29 cellular contexts compared by ENCODE assay signal in genomic region chr9:100038472-100038871, GRCh38.
"Had no signal": no experiment of that assay in that cellular context is flagged by ENCODE, and none has a peak within 500 bp of the region (broad histone marks: within the 10 kb centered on the region; RNA-seq: fewer than 3 reads in every experiment).

No MANE protein-coding gene starts in this region.

- H3K9ac ChIP-seq: neural progenitor cell, parathyroid adenoma had no signal

- H3K4me1 ChIP-seq: neural progenitor cell, parathyroid adenoma, right lobe of liver, suprapubic skin, testis, tibial artery, transverse colon, upper lobe of right lung, uterus had no signal

- H3K27me3 ChIP-seq: neural progenitor cell, ovary, right lobe of liver, sigmoid colon, suprapubic skin, testis, tibial artery, transverse colon, upper lobe of right lung, uterus had no signal

- H3K4me2 ChIP-seq: neural progenitor cell had no signal

- H3K36me3 ChIP-seq: ovary, right lobe of liver, sigmoid colon, transverse colon, uterus had no signal

- H3K4me1 Mint-ChIP-seq: nephron, neural progenitor cell had no signal

- H3K9me3 ChIP-seq: ovary, right lobe of liver, sigmoid colon, suprapubic skin, testis, transverse colon, upper lobe of right lung had no signal

- H3K27ac ChIP-seq: neural progenitor cell, ovary, parathyroid adenoma, psoas muscle, right lobe of liver, sigmoid colon, suprapubic skin, testis, tibial artery, transverse colon, upper lobe of right lung, uterus had no signal

- H3K4me3 ChIP-seq: neural progenitor cell, ovary, psoas muscle, right lobe of liver, sigmoid colon, suprapubic skin, testis, tibial artery, transverse colon, upper lobe of right lung, uterus had no signal

- DNase-seq: natural killer cell; occipital lobe; ovary; posterior cingulate gyrus; psoas muscle; right cardiac atrium; right lobe of liver; sigmoid colon; small intestine; stimulated activated CD4-positive, alpha-beta T cell treated with anti-CD3 and anti-CD28 coated beads, Interleukin-15, amount 100 ng/mL, for 24 hours; stimulated activated CD4-positive, alpha-beta T cell treated with anti-CD3 and anti-CD28 coated beads, Interleukin-2, amount 100 ng/mL, for 24 hours; stimulated activated CD4-positive, alpha-beta T cell treated with anti-CD3 and anti-CD28 coated beads, Interleukin-2, amount 100 ng/mL, for 48 hours; stimulated activated CD4-positive, alpha-beta T cell treated with anti-CD3 and anti-CD28 coated beads, Interleukin-4, amount 100 ng/mL, for 24 hours; stimulated activated naive CD4-positive, alpha-beta T cell; stimulated activated naive CD8-positive, alpha-beta T cell treated with anti-CD3 and anti-CD28 coated beads, Interleukin-15, amount 100 ng/mL, for 72 hours; stimulated activated naive CD8-positive, alpha-beta T cell treated with anti-CD3 and anti-CD28 coated beads, Interleukin-15, Interleukin-2, amounts not matched to agents 100 U/mL and 50 U/mL, for 24 hours; substantia nigra; testis; tibial artery; transverse colon; upper lobe of right lung; uterus had no signal

- H2AFZ ChIP-seq: neural progenitor cell, parathyroid adenoma had no signal

- H3K4me3 Mint-ChIP-seq: natural killer cell; nephron; neural progenitor cell; stimulated activated effector memory CD8-positive, alpha-beta T cell treated with anti-CD3 and anti-CD28 coated beads, Interleukin-12 subunit alpha, Interleukin-12 subunit beta, amount 100 ng/mL, for 72 hours; stimulated activated naive CD8-positive, alpha-beta T cell treated with anti-CD3 and anti-CD28 coated beads, Interleukin-15, amount 100 ng/mL, for 72 hours; type B pancreatic cell had no signal

- ATAC-seq: natural killer cell; psoas muscle; right cardiac atrium; right lobe of liver; stimulated activated effector memory CD8-positive, alpha-beta T cell treated with anti-CD3 and anti-CD28 coated beads, Interleukin-12 subunit alpha, Interleukin-12 subunit beta, amount 100 ng/mL, for 72 hours; stimulated activated naive CD8-positive, alpha-beta T cell treated with anti-CD3 and anti-CD28 coated beads, Interleukin-15, amount 100 ng/mL, for 72 hours; stimulated activated naive CD8-positive, alpha-beta T cell treated with anti-CD3 and anti-CD28 coated beads, Interleukin-15, Interleukin-2, amounts not matched to agents 100 U/mL and 50 U/mL, for 24 hours; upper lobe of right lung had no signal

- H3K27me3 Mint-ChIP-seq: progenitor cell of endocrine pancreas; stimulated activated naive CD8-positive, alpha-beta T cell treated with anti-CD3 and anti-CD28 coated beads, Interleukin-15, amount 100 ng/mL, for 72 hours; type B pancreatic cell had no signal

- H3K27ac Mint-ChIP-seq: natural killer cell; nephron; neural progenitor cell; progenitor cell of endocrine pancreas; stimulated activated effector memory CD8-positive, alpha-beta T cell treated with anti-CD3 and anti-CD28 coated beads, Interleukin-12 subunit alpha, Interleukin-12 subunit beta, amount 100 ng/mL, for 72 hours; stimulated activated naive CD8-positive, alpha-beta T cell treated with anti-CD3 and anti-CD28 coated beads, Interleukin-15, amount 100 ng/mL, for 72 hours; type B pancreatic cell had no signal

- H3K36me3 Mint-ChIP-seq: natural killer cell had no signal
